13 cellular contexts compared by ENCODE assay signal in the genomic region with DNA sequence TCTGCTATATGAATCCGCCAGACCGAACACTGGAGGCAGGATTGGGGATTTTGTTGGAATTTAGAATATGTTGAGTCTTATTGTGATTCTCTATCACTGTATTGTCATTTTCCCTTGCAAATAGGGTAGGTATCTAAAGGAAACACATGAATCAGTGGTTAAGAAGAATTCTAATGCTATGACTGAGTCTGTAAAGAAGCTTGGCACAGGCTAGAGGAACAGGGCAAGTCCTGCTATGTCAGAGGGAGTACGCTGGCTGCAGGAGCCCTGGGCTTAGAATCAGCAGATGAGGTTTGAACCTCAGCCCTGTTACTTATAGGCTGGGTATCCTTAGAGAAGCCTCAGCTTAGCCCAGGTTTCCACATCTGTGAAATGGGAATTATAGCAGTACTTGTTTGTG.
A peak's percentile ranks its signal among the peaks of the same experiment; 100 is the strongest.
DNase-seq lines count a peak whose midpoint lies in the region; ATAC-seq and TF ChIP-seq lines count a peak whose summit lies in the region.
"Had no signal": no experiment of that assay in that cellular context is flagged by ENCODE, and none has a peak within 500 bp of the region (broad histone marks: within the 10 kb centered on the region; RNA-seq: fewer than 3 reads in every experiment).

No MANE protein-coding gene starts in this region.

- intact Hi-C loops in activated naive CD4-positive, alpha-beta T cell treated with anti-CD3 and anti-CD28 coated beads for 36 hours (cut with micrococcal nuclease), result no loop called here

- CTCF ChIA-PET in activated naive CD4-positive, alpha-beta T cell treated with anti-CD3 and anti-CD28 coated beads for 36 hours (lab: Charles Lee), result no interaction called here

- no peak overlapping the region for H3K4me3 Mint-ChIP-seq in activated naive CD4-positive, alpha-beta T cell treated with anti-CD3 and anti-CD28 coated beads for 36 hours
- H3K4me3 Mint-ChIP-seq in progenitor cell of endocrine pancreas (ENCODE audit: low read depth), result no peak overlapping the region
- H3K4me3 Mint-ChIP-seq: endodermal cell had no signal

- H3K27ac Mint-ChIP-seq in activated naive CD4-positive, alpha-beta T cell treated with anti-CD3 and anti-CD28 coated beads for 36 hours, result no peak overlapping the region
- no peak overlapping the region for H3K27ac Mint-ChIP-seq in progenitor cell of endocrine pancreas

- no peak overlapping the region for H3K4me3 ChIP-seq in choroid plexus epithelial cell (ENCODE audit: low read depth, low read length)

- DNase-seq in Daoy (ENCODE audit: low read depth) (peak; percentile 90), LHCN-M2 (ENCODE audit: low read depth) (peak; percentile 93), choroid plexus epithelial cell (ENCODE audit: low read depth) (peak; percentile 89), omental fat pad (ENCODE audit: low spot score) (no peak), NCI-H1092 treated with DMSO at 0.1 percent for 48 hours (lab: John Stamatoyannopoulos, UW) (no peak), progenitor cell of endocrine pancreas (ENCODE audit: low spot score, unreplicated experiment) (no peak)
- DNase-seq in stimulated activated CD4-positive, alpha-beta T cell treated with anti-CD3 and anti-CD28 coated beads, Interleukin-2, amount 100 ng/mL, for 24 hours, result no peak
- DNase-seq in activated naive CD4-positive, alpha-beta T cell treated with anti-CD3 and anti-CD28 coated beads for 36 hours, result no peak
- DNase-seq: activated effector memory CD4-positive, alpha-beta T cell treated with anti-CD3 and anti-CD28 coated beads, Interleukin-2, amount 50 U/mL, for 16 hours; DMS153; endodermal cell; NCI-H1417 treated with DMSO at 0.1 percent for 48 hours; WERI-Rb-1 had no signal

- TF ChIP-seq CTCF in choroid plexus epithelial cell (conservative IDR thresholded peaks at IDR 0.05; ENCODE audit: low read depth, low read length) (no peak), omental fat pad (IDR thresholded peaks at IDR 0.05) (no peak), progenitor cell of endocrine pancreas (IDR thresholded peaks at IDR 0.05; ENCODE audit: unreplicated experiment) (no peak)

- peaks cover 8% of the 10 kb centered on the region for H3K36me3 Mint-ChIP-seq in activated naive CD4-positive, alpha-beta T cell treated with anti-CD3 and anti-CD28 coated beads for 36 hours (ENCODE audit: low read depth)
- H3K36me3 Mint-ChIP-seq in progenitor cell of endocrine pancreas (ENCODE audit: insufficient read depth), result peaks cover 6% of the 10 kb centered on the region

- H3K27me3 Mint-ChIP-seq in activated naive CD4-positive, alpha-beta T cell treated with anti-CD3 and anti-CD28 coated beads for 36 hours (ENCODE audit: low read depth), result no peaks in the 10 kb centered on the region
- H3K27me3 Mint-ChIP-seq in progenitor cell of endocrine pancreas, result no peaks in the 10 kb centered on the region

- no peaks in the 10 kb centered on the region for H3K9me3 Mint-ChIP-seq in activated naive CD4-positive, alpha-beta T cell treated with anti-CD3 and anti-CD28 coated beads for 36 hours
- peaks cover 5% of the 10 kb centered on the region for H3K9me3 Mint-ChIP-seq in progenitor cell of endocrine pancreas (ENCODE audit: low read depth)

- ATAC-seq in omental fat pad (ENCODE audit: low FRiP score), result peak; percentile 57

- peaks cover 5% of the 10 kb centered on the region for H3K4me1 Mint-ChIP-seq in activated naive CD4-positive, alpha-beta T cell treated with anti-CD3 and anti-CD28 coated beads for 36 hours (ENCODE audit: low read depth)
- H3K4me1 Mint-ChIP-seq in progenitor cell of endocrine pancreas (ENCODE audit: low read depth), result peaks cover 17% of the 10 kb centered on the region

Comparison
In these comparisons a context has a peak if more than half of its experiments do, and no peak if none do; other contexts are left out.
1. DNase-seq: peak in Daoy (single experiment), LHCN-M2 (single experiment) and choroid plexus epithelial cell (single experiment); none in omental fat pad (single experiment), stimulated activated CD4-positive, alpha-beta T cell treated with anti-CD3 and anti-CD28 coated beads, Interleukin-2, amount 100 ng/mL, for 24 hours (0 of 2), NCI-H1092 treated with DMSO at 0.1 percent for 48 hours (single experiment), activated naive CD4-positive, alpha-beta T cell treated with anti-CD3 and anti-CD28 coated beads for 36 hours (single experiment) and progenitor cell of endocrine pancreas (single experiment).